21 cellular contexts compared by ENCODE assay signal in genomic region chr1:5890346-5891106, GRCh38.
"Had no signal": no experiment of that assay in that cellular context is flagged by ENCODE, and none has a peak within 500 bp of the region (broad histone marks: within the 10 kb centered on the region; RNA-seq: fewer than 3 reads in every experiment).

No MANE protein-coding gene starts in this region.

- H3K9me3 Mint-ChIP-seq: activated CD4-positive, alpha-beta memory T cell treated with anti-CD3 and anti-CD28 coated beads, Interleukin-2, amount 10 ng/mL, durations not matched to agents 7 days and 5 days; activated naive CD8-positive, alpha-beta T cell treated with anti-CD3 and anti-CD28 coated beads, Interleukin-2, amount 10 ng/mL, durations not matched to agents 7 days and 5 days; activated T-cell treated with anti-CD3 and anti-CD28 coated beads, Interleukin-2, amount 50 U/mL, for 72 hours had no signal

- H3K27ac ChIP-seq: adrenal gland, Peyer's patch, WERI-Rb-1 had no signal

- ATAC-seq: activated CD4-positive, alpha-beta T cell treated with anti-CD3 and anti-CD28 coated beads for 36 hours; activated T-cell treated with anti-CD3 and anti-CD28 coated beads, Interleukin-2, amount 50 U/mL, for 72 hours; HepG2 had no signal

- H3K27me3 ChIP-seq: adrenal gland, MG63, Peyer's patch had no signal

- H3K4me3 ChIP-seq: adrenal gland, MG63, Peyer's patch had no signal

- FAIRE-seq: HepG2 had no signal

- H3K9ac ChIP-seq: SK-N-SH had no signal

- H3K4me3 Mint-ChIP-seq: activated CD4-positive, alpha-beta memory T cell treated with anti-CD3 and anti-CD28 coated beads, Interleukin-2, amount 10 ng/mL, durations not matched to agents 7 days and 5 days; activated CD4-positive, alpha-beta T cell treated with anti-CD3 and anti-CD28 coated beads for 36 hours; activated naive CD8-positive, alpha-beta T cell treated with anti-CD3 and anti-CD28 coated beads, Interleukin-2, amount 10 ng/mL, durations not matched to agents 7 days and 5 days; activated T-cell treated with anti-CD3 and anti-CD28 coated beads, Interleukin-2, amount 50 U/mL, for 72 hours had no signal

- H3K9me3 ChIP-seq: adrenal gland, MG63, Peyer's patch, SK-N-SH had no signal

- H3K4me1 Mint-ChIP-seq: activated CD4-positive, alpha-beta memory T cell treated with anti-CD3 and anti-CD28 coated beads, Interleukin-2, amount 10 ng/mL, durations not matched to agents 7 days and 5 days; activated CD4-positive, alpha-beta T cell treated with anti-CD3 and anti-CD28 coated beads for 36 hours; activated naive CD8-positive, alpha-beta T cell treated with anti-CD3 and anti-CD28 coated beads, Interleukin-2, amount 10 ng/mL, durations not matched to agents 7 days and 5 days had no signal

- H3K27ac Mint-ChIP-seq: activated CD4-positive, alpha-beta memory T cell treated with anti-CD3 and anti-CD28 coated beads, Interleukin-2, amount 10 ng/mL, durations not matched to agents 7 days and 5 days; activated CD4-positive, alpha-beta T cell treated with anti-CD3 and anti-CD28 coated beads for 36 hours; activated naive CD8-positive, alpha-beta T cell treated with anti-CD3 and anti-CD28 coated beads, Interleukin-2, amount 10 ng/mL, durations not matched to agents 7 days and 5 days; activated T-cell treated with anti-CD3 and anti-CD28 coated beads, Interleukin-2, amount 50 U/mL, for 72 hours had no signal

- H3K4me1 ChIP-seq: adrenal gland, Peyer's patch had no signal

- DNase-seq: activated CD4-positive, alpha-beta memory T cell treated with anti-CD3 and anti-CD28 coated beads, Interleukin-2, amount 10 ng/mL, durations not matched to agents 7 days and 5 days; activated CD4-positive, alpha-beta T cell treated with anti-CD3 and anti-CD28 coated beads for 36 hours; activated CD4-positive, alpha-beta T cell treated with anti-CD3 and anti-CD28 coated beads, Interleukin-2, amount 50 U/mL, for 1 hour; activated naive CD4-positive, alpha-beta T cell treated with anti-CD3 and anti-CD28 coated beads, Interleukin-2, amount 50 U/mL, for 16 hours; activated naive CD8-positive, alpha-beta T cell treated with anti-CD3 and anti-CD28 coated beads, Interleukin-2, amount 10 ng/mL, durations not matched to agents 7 days and 5 days; activated T-cell treated with anti-CD3 and anti-CD28 coated beads, Interleukin-2, amount 50 U/mL, for 72 hours; adrenal gland; aorta; MG63; NCI-H1105; NCI-H1436; NCI-H1694 treated with DMSO at 0.1 percent for 48 hours; NCI-H2029 treated with DMSO at 0.1 percent for 48 hours; NCI-H510A treated with DMSO at 0.1 percent for 48 hours; NCI-H69; Peyer's patch; SIG-M5; SK-N-SH; T-helper 1 cell; WERI-Rb-1 had no signal

- H3K27me3 Mint-ChIP-seq: activated CD4-positive, alpha-beta memory T cell treated with anti-CD3 and anti-CD28 coated beads, Interleukin-2, amount 10 ng/mL, durations not matched to agents 7 days and 5 days; activated CD4-positive, alpha-beta T cell treated with anti-CD3 and anti-CD28 coated beads for 36 hours; activated naive CD8-positive, alpha-beta T cell treated with anti-CD3 and anti-CD28 coated beads, Interleukin-2, amount 10 ng/mL, durations not matched to agents 7 days and 5 days had no signal

- H3K36me3 ChIP-seq: adrenal gland, MG63, Peyer's patch had no signal
